1 cellular context compared by ENCODE assay signal in the genomic region with DNA sequence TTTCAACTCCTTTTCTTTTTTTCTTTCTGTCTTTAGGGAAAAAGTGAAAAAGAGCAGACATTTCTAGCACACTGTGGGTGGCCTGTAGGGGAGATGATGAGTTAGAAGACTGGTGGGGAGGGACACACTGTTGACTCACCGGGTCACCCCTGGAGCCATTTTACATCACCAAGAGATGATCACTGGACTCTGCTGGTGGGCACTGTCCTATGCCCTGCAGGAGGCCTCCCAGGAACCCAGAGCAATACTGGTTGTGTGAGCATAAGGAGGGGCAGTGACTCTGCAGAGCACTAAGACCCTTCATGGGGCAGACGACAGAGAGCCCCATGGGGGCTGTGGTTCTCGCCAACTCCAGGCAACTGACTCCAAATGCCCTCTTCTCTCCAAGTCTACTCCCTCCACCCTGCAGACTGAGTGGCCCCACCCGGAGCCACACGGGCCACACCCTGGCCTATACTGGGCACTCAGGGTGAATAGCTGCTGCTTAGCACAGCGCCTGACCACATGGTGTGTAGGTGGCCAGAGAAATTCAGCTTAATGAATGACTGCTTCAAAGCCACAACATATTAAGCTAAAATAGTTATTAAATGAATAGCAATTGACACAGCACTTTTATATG.
TF ChIP-seq lines count a peak whose summit lies in the region.

No MANE protein-coding gene starts in this region.

TF ChIP-seq in H1, 55 proteins besides CTCF, POLR2A, EP300 and RAD21 (continued from another document):
- TF ChIP-seq ATF3 (IDR thresholded peaks at IDR 0.05; ENCODE audit: insufficient read depth, low read depth, low read length) (no peak), POLR2AphosphoS5 (IDR thresholded peaks at IDR 0.05; ENCODE audit: low read depth, low read length) (no peak), TEAD4 (IDR thresholded peaks at IDR 0.05; ENCODE audit: low read depth, low read length) (no peak), HDAC2 (IDR thresholded peaks at IDR 0.05; ENCODE audit: borderline replicate concordance in 1 of 2, low read depth in 2 of 2, low read length in 2 of 2) (no peak), YY1 (IDR thresholded peaks at IDR 0.05; ENCODE audit: low read depth, low read length) (no peak), SP2 (IDR thresholded peaks at IDR 0.05; ENCODE audit: low read length) (no peak), RFX5 (IDR thresholded peaks at IDR 0.05; ENCODE audit: borderline replicate concordance, low read depth, low read length) (no peak), CREB1 (IDR thresholded peaks at IDR 0.05) (no peak), NANOG (IDR thresholded peaks at IDR 0.05; ENCODE audit: insufficient read depth, low read depth, low read length, poor library complexity, severe bottlenecking) (no peak), MAFK (IDR thresholded peaks at IDR 0.05; ENCODE audit: low read depth, low read length) (no peak), EZH2 (IDR thresholded peaks at IDR 0.05; ENCODE audit: low read depth, low read length, severe bottlenecking) (no peak), KDM5A (IDR thresholded peaks at IDR 0.05; ENCODE audit: low read length) (no peak), SP4 (IDR thresholded peaks at IDR 0.05; ENCODE audit: low read length) (no peak), CHD2 (IDR thresholded peaks at IDR 0.05; ENCODE audit: low read length) (no peak), CHD7 (IDR thresholded peaks at IDR 0.05; ENCODE audit: insufficient replicate concordance, low read length) (no peak), CBX5 (IDR thresholded peaks at IDR 0.05; ENCODE audit: low read depth, low read length) (no peak), FOSL1 (IDR thresholded peaks at IDR 0.05; ENCODE audit: insufficient read depth, low read depth, low read length) (no peak)
